ENCODE assay signal across 15 cellular contexts in the genomic region with DNA sequence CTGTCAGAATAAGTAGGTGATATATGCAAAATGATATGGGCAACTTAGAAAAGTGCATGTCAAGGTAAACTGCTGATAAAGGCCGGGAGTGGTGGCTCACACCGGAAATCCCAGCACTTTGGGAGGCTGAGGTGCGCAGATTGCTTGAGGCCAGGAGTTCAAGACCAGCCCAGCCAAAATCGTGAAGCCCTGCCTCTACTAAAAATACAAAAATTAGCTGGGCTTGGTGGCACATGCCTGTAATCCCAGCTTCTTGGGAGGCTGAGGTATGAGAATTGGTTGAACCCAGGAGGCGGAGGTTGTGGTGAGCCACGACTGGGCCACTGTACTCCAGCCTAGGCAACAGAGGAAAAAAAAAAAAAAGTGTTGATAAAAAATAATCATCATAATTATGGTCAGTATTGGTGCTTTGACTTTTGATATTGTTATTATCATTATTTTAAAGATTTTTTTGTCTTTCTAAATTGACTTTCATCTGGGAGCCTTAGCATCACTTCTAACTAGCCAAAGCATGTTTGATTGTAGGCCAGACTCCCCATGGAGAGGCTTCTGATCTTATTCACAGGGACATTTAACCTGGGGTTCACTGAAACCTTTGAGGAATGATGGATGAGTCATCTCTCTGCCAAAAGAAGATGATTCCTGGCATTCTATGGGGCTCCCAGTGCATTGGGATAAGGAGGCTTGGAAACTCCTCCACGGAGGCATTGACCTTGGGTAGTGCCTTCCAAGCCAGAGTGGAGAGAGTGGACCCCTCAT. TPM values are rescaled to one million over a fixed set of nuclear protein-coding genes. Genes with fewer than 3 reads are reported as not detected.
DNase-seq lines count a peak whose midpoint lies in the region; ATAC-seq and TF ChIP-seq lines count a peak whose summit lies in the region.
"Had no signal": no experiment of that assay in that cellular context is flagged by ENCODE, and none has a peak within 500 bp of the region (broad histone marks: within the 10 kb centered on the region; RNA-seq: fewer than 3 reads in every experiment).

No MANE protein-coding gene starts in this region.

- H3K4me3 Mint-ChIP-seq in activated T-cell treated with anti-CD3 and anti-CD28 coated beads, Interleukin-2, amount 50 U/mL, for 24 hours, result no peak overlapping the region
- H3K4me3 Mint-ChIP-seq in stimulated activated memory B cell treated with anti-CD40 and anti-IgM and Interleukin-4, amounts not matched to agents 10 μg/mL and 1 μg/mL and 100 μg/mL, for 72 hours, result peak overlapping the region; percentile 29
- no peak overlapping the region for H3K4me3 Mint-ChIP-seq in CD4-positive, alpha-beta memory T cell
- H3K4me3 Mint-ChIP-seq: naive thymus-derived CD8-positive, alpha-beta T cell had no signal

- peaks cover 21% of the 10 kb centered on the region for H3K4me1 ChIP-seq in mammary epithelial cell (ENCODE audit: insufficient read depth, low read length)
- H3K4me1 ChIP-seq in CD4-positive, alpha-beta memory T cell (ENCODE audit: insufficient read depth, low read length), result peaks cover 29% of the 10 kb centered on the region
- H3K4me1 ChIP-seq: uterus had no signal

- H3K4me2 ChIP-seq in mammary epithelial cell (ENCODE audit: insufficient read depth, low read depth, low read length), result no peak overlapping the region

- DNase-seq in activated T-cell treated with anti-CD3 and anti-CD28 coated beads, Interleukin-2, amount 50 U/mL, for 24 hours, result no peak
- no peak for DNase-seq in activated T-cell treated with anti-CD3 and anti-CD28 coated beads for 4 hours
- DNase-seq in NCI-H226, result peak; percentile 81
- DNase-seq in mammary epithelial cell, result peak; percentile 56
- no peak for DNase-seq in CD4-positive, alpha-beta memory T cell
- DNase-seq in NCI-H2029 (lab: John Stamatoyannopoulos, UW), result no peak
- DNase-seq: activated effector memory CD4-positive, alpha-beta T cell treated with Interleukin-2 at 50 U/mL for 16 hours; glutamatergic neuron; naive thymus-derived CD8-positive, alpha-beta T cell; NCI-H187 treated with DMSO at 0.1 percent for 48 hours; stimulated activated CD4-positive, alpha-beta T cell treated with anti-CD3 and anti-CD28 coated beads, Interleukin-2, amount 100 ng/mL, for 24 hours; stimulated activated naive CD4-positive, alpha-beta T cell; uterus had no signal

- no peak overlapping the region for H3K4me3 ChIP-seq in mammary epithelial cell (replicated peaks in 1 of 3; ENCODE audit: insufficient read depth in 1 of 3, low read depth in 2 of 3, low read length in 3 of 3)
- no peak overlapping the region for H3K4me3 ChIP-seq in CD4-positive, alpha-beta memory T cell (ENCODE audit: low read length in 2 of 2)
- H3K4me3 ChIP-seq: uterus had no signal

- H3K9me3 Mint-ChIP-seq in activated T-cell treated with anti-CD3 and anti-CD28 coated beads, Interleukin-2, amount 50 U/mL, for 24 hours, result peaks cover 2% of the 10 kb centered on the region
- no peaks in the 10 kb centered on the region for H3K9me3 Mint-ChIP-seq in stimulated activated memory B cell treated with anti-CD40 and anti-IgM and Interleukin-4, amounts not matched to agents 10 μg/mL and 1 μg/mL and 100 μg/mL, for 72 hours
- peaks cover 0 to 2% (median 0%) of the 10 kb centered on the region in 8 donors for H3K9me3 Mint-ChIP-seq in CD4-positive, alpha-beta memory T cell
- H3K9me3 Mint-ChIP-seq: naive thymus-derived CD8-positive, alpha-beta T cell had no signal

- peak overlapping the region; percentile 76 for H3K27ac Mint-ChIP-seq in activated T-cell treated with anti-CD3 and anti-CD28 coated beads, Interleukin-2, amount 50 U/mL, for 24 hours
- H3K27ac Mint-ChIP-seq in stimulated activated memory B cell treated with anti-CD40 and anti-IgM and Interleukin-4, amounts not matched to agents 10 μg/mL and 1 μg/mL and 100 μg/mL, for 72 hours, result peak overlapping the region; percentile 92
- no peak overlapping the region for H3K27ac Mint-ChIP-seq in CD4-positive, alpha-beta memory T cell
- H3K27ac Mint-ChIP-seq: naive thymus-derived CD8-positive, alpha-beta T cell had no signal

- H3K36me3 ChIP-seq in mammary epithelial cell (ENCODE audit: insufficient read depth, low read length), result peaks cover 2% of the 10 kb centered on the region
- no peaks in the 10 kb centered on the region for H3K36me3 ChIP-seq in CD4-positive, alpha-beta memory T cell (ENCODE audit: insufficient read depth, low read length)
- H3K36me3 ChIP-seq: uterus had no signal

- peaks cover 63% of the 10 kb centered on the region for H3K4me1 Mint-ChIP-seq in activated T-cell treated with anti-CD3 and anti-CD28 coated beads, Interleukin-2, amount 50 U/mL, for 24 hours (ENCODE audit: low read depth)
- peaks cover 73% of the 10 kb centered on the region for H3K4me1 Mint-ChIP-seq in stimulated activated memory B cell treated with anti-CD40 and anti-IgM and Interleukin-4, amounts not matched to agents 10 μg/mL and 1 μg/mL and 100 μg/mL, for 72 hours
- H3K4me1 Mint-ChIP-seq in CD4-positive, alpha-beta memory T cell, result peaks cover 24 to 37% (median 28%) of the 10 kb centered on the region in 4 donors

- dilution Hi-C loops in mammary epithelial cell (cut with HindIII; ENCODE audit: low sequenced_read_pairs), result no loop called here

- no TSS peak for BruUV-seq in mammary epithelial cell (replicated peaks; lab: Mats Ljungman, UMichigan)

- no peaks in the 10 kb centered on the region for H3K9me3 ChIP-seq in mammary epithelial cell (replicated peaks; ENCODE audit: insufficient read depth, low read length)
- no peaks in the 10 kb centered on the region for H3K9me3 ChIP-seq in CD4-positive, alpha-beta memory T cell (ENCODE audit: control insufficient read depth in 1 of 2, low read length in 2 of 2)
- H3K9me3 ChIP-seq: uterus had no signal

- CTCF ChIA-PET in mammary epithelial cell (lab: Charles Lee; ENCODE audit: low non-redundant PET), result no interaction called here
- CTCF ChIA-PET in CD4-positive, alpha-beta memory T cell (lab: Charles Lee; ENCODE audit: partially characterized antibody), result interaction anchor here (0.8 to 5.1 kb wide), 7 partner anchors 7 to 80 kb away, joined by 3 to 79 read pairs (median 12); no protein-coding TSS in a partner anchor

- intact Hi-C loops in mammary epithelial cell (cut with micrococcal nuclease), result no loop called here
- intact Hi-C loops in CD4-positive, alpha-beta memory T cell (cut with micrococcal nuclease), result loop anchor here (10.0 kb wide), 1 partner anchor 191 kb away; no protein-coding TSS in a partner anchor

- no peaks in the 10 kb centered on the region for H3K27me3 Mint-ChIP-seq in activated T-cell treated with anti-CD3 and anti-CD28 coated beads, Interleukin-2, amount 50 U/mL, for 24 hours
- no peaks in the 10 kb centered on the region for H3K27me3 Mint-ChIP-seq in stimulated activated memory B cell treated with anti-CD40 and anti-IgM and Interleukin-4, amounts not matched to agents 10 μg/mL and 1 μg/mL and 100 μg/mL, for 72 hours
- H3K27me3 Mint-ChIP-seq in CD4-positive, alpha-beta memory T cell, result no peaks in the 10 kb centered on the region
- H3K27me3 Mint-ChIP-seq: naive thymus-derived CD8-positive, alpha-beta T cell had no signal

- H3K79me2 ChIP-seq in mammary epithelial cell (ENCODE audit: insufficient read depth, low read length), result peaks cover 62% of the 10 kb centered on the region

- 76% methylated on average over 7 of the region's 7 CpGs for WGBS in mammary epithelial cell (ENCODE audit: low coverage, missing lambda C conversion rate)

- no peak overlapping the region for H2AFZ ChIP-seq in mammary epithelial cell (ENCODE audit: low read depth, low read length)

- in situ Hi-C loops in mammary epithelial cell (cut with MboI; ENCODE audit: low sequenced_read_pairs in 2 of 2), result no loop called here

- no peaks in the 10 kb centered on the region for H3K27me3 ChIP-seq in mammary epithelial cell (ENCODE audit: insufficient read depth, low read length)
- no peaks in the 10 kb centered on the region for H3K27me3 ChIP-seq in CD4-positive, alpha-beta memory T cell (ENCODE audit: insufficient read depth, low read length)
- H3K27me3 ChIP-seq: uterus had no signal

- no peak overlapping the region for H3K27ac ChIP-seq in mammary epithelial cell (ENCODE audit: insufficient read depth, low read depth, low read length)
- H3K27ac ChIP-seq in CD4-positive, alpha-beta memory T cell (ENCODE audit: low read depth, low read length), result no peak overlapping the region

- POLR2A ChIA-PET in CD4-positive, alpha-beta memory T cell (lab: Charles Lee; ENCODE audit: partially characterized antibody), result interaction anchor here (1.4 to 2.9 kb wide), 2 partner anchors 38 to 62 kb away, joined by 5 to 14 read pairs; no protein-coding TSS in a partner anchor

- H3K36me3 Mint-ChIP-seq in activated T-cell treated with anti-CD3 and anti-CD28 coated beads, Interleukin-2, amount 50 U/mL, for 24 hours (ENCODE audit: low read depth), result no peaks in the 10 kb centered on the region
- H3K36me3 Mint-ChIP-seq in stimulated activated memory B cell treated with anti-CD40 and anti-IgM and Interleukin-4, amounts not matched to agents 10 μg/mL and 1 μg/mL and 100 μg/mL, for 72 hours, result peaks cover 9% of the 10 kb centered on the region
- peaks cover 0 to 1% of the 10 kb centered on the region in 2 donors for H3K36me3 Mint-ChIP-seq in CD4-positive, alpha-beta memory T cell
- H3K36me3 Mint-ChIP-seq: naive thymus-derived CD8-positive, alpha-beta T cell had no signal

- no peak for ATAC-seq in stimulated activated memory B cell treated with anti-CD40 and anti-IgM and Interleukin-4, amounts not matched to agents 10 μg/mL and 1 μg/mL and 100 μg/mL, for 72 hours
- ATAC-seq in GM21528 (IDR thresholded peaks at IDR 0.05; ENCODE audit: low FRiP score, unreplicated experiment), result no peak
- ATAC-seq: naive thymus-derived CD8-positive, alpha-beta T cell had no signal

- no peak for TF ChIP-seq CTCF in mammary epithelial cell (conservative IDR thresholded peaks at IDR 0.05 in 1 of 2, IDR thresholded peaks at IDR 0.05 in 1 of 2; ENCODE audit: extremely low read depth in 1 of 2, insufficient read depth in 1 of 2, low read depth in 1 of 2, low read length in 2 of 2)

- H4K20me1 ChIP-seq in mammary epithelial cell (ENCODE audit: insufficient read depth, low read length), result no peaks in the 10 kb centered on the region

- no peak overlapping the region for H3K9ac ChIP-seq in mammary epithelial cell (ENCODE audit: insufficient read depth, low read length)

RNA-seq across cellular contexts. Expression of gene ZBTB38, which starts 5.6 kb away (rescaled TPM):
- 100 to 1,000 TPM in 1 of 2 donors, 10 to 100 TPM in 1; 64.7 to 110 TPM for total RNA-seq in mammary epithelial cell
- polyA plus RNA-seq in mammary epithelial cell, result 33.8 TPM
- polyA minus RNA-seq in mammary epithelial cell, result 57.1 TPM
- 10 to 100 TPM; 86.6 to 87.8 TPM for total RNA-seq in CD4-positive, alpha-beta memory T cell
- 100 to 1,000 TPM in 1 of 2 donors, 10 to 100 TPM in 1; 44.1 to 103 TPM for polyA plus RNA-seq in CD4-positive, alpha-beta memory T cell

Comparison
In these comparisons a context has a peak if more than half of its experiments do, and no peak if none do; other contexts are left out.
1. DNase-seq: peak in NCI-H226 (single experiment) and mammary epithelial cell (single experiment); none in activated T-cell treated with anti-CD3 and anti-CD28 coated beads, Interleukin-2, amount 50 U/mL, for 24 hours (single experiment), activated T-cell treated with anti-CD3 and anti-CD28 coated beads for 4 hours (single experiment), CD4-positive, alpha-beta memory T cell (0 of 5) and NCI-H2029 (single experiment).
2. H3K27ac Mint-ChIP-seq: peak in activated T-cell treated with anti-CD3 and anti-CD28 coated beads, Interleukin-2, amount 50 U/mL, for 24 hours (single experiment) and stimulated activated memory B cell treated with anti-CD40 and anti-IgM and Interleukin-4, amounts not matched to agents 10 μg/mL and 1 μg/mL and 100 μg/mL, for 72 hours (single experiment); none in CD4-positive, alpha-beta memory T cell (0 of 7).